18 cellular contexts compared by ENCODE assay signal in genomic region chr11:126502159-126502558, GRCh38.
A peak's percentile ranks its signal among the peaks of the same experiment; 100 is the strongest.
DNase-seq lines count a peak whose midpoint lies in the region; ATAC-seq, FAIRE-seq and TF ChIP-seq lines count a peak whose summit lies in the region.
"Had no signal": no experiment of that assay in that cellular context is flagged by ENCODE, and none has a peak within 500 bp of the region (broad histone marks: within the 10 kb centered on the region; RNA-seq: fewer than 3 reads in every experiment).

No MANE protein-coding gene starts in this region.

- H3K27ac ChIP-seq in BLaER1 = no peak overlapping the region; the same call in 1 of the 2 replicates
- H3K27ac ChIP-seq in IMR-90 (ENCODE audit: insufficient read depth, low read length) = no peak overlapping the region
- no peak overlapping the region for H3K27ac ChIP-seq in H1 (ENCODE audit: low read depth, low read length)
- no peak overlapping the region for H3K27ac ChIP-seq in neural progenitor cell
- H3K27ac ChIP-seq in psoas muscle = no peak overlapping the region
- H3K27ac ChIP-seq: HL-60 had no signal

- H3K27me3 ChIP-seq in BLaER1 (no peaks in the 10 kb centered on the region), IMR-90 (ENCODE audit: control insufficient read depth, insufficient read depth, low read length) (peaks cover 2% of the 10 kb centered on the region; the same call in 1 of the 2 replicates), H1 (replicated peaks in 1 of 4; ENCODE audit: control insufficient read depth in 3 of 4, extremely low read depth in 1 of 4, insufficient read depth in 3 of 4, low read length in 3 of 4) (no peaks in the 10 kb centered on the region), neural progenitor cell (no peaks in the 10 kb centered on the region), psoas muscle (ENCODE audit: insufficient read depth in 3 of 3, low read length in 2 of 3) (peaks cover 0 to 26% (median 11%) of the 10 kb centered on the region in 3 donors)

- peaks cover 9% of the 10 kb centered on the region for H3K9me3 ChIP-seq in BLaER1
- no peaks in the 10 kb centered on the region for H3K9me3 ChIP-seq in IMR-90 (ENCODE audit: control insufficient read depth, insufficient read depth, low read length)
- H3K9me3 ChIP-seq in H1 (ENCODE audit: insufficient read depth in 2 of 2, low read depth in 1 of 2, low read length in 1 of 2) = peaks cover 2 to 5% of the 10 kb centered on the region in 2 experiments; a peak in 1 of 4 replicates
- no peaks in the 10 kb centered on the region for H3K9me3 ChIP-seq in neural progenitor cell (ENCODE audit: low read depth)
- H3K9me3 ChIP-seq in psoas muscle = no peaks in the 10 kb centered on the region

- H2BK120ac ChIP-seq in IMR-90 (ENCODE audit: low read depth, low read length) = no peak overlapping the region
- H2BK120ac ChIP-seq in H1 (replicated peaks; ENCODE audit: low read depth, low read length) = no peak overlapping the region

- H3K4me3 Mint-ChIP-seq in neural progenitor cell = no peak overlapping the region
- H3K4me3 Mint-ChIP-seq in effector memory CD8-positive, alpha-beta T cell = no peak overlapping the region

- POLR2A ChIA-PET in IMR-90 (lab: Charles Lee; ENCODE audit: unreplicated experiment) (no interaction called here), H1 (lab: Charles Lee; ENCODE audit: partially characterized antibody) (interaction anchor here (0.6 kb wide), 1 partner anchor 28 kb away, joined by 3 read pairs; no protein-coding TSS in a partner anchor)

- intact Hi-C loops in IMR-90 (cut with micrococcal nuclease) = no loop called here
- intact Hi-C loops in psoas muscle (cut with DNase I) = no loop called here

- no peak overlapping the region for H3K14ac ChIP-seq in IMR-90 (replicated peaks; ENCODE audit: low read depth, low read length)
- H3K14ac ChIP-seq in H1 (ENCODE audit: insufficient read length) = no peak overlapping the region

- H3K23ac ChIP-seq in IMR-90 (ENCODE audit: low read depth, low read length) (no peak overlapping the region), H1 (ENCODE audit: insufficient read length) (no peak overlapping the region)

- no peak overlapping the region for H3K27ac Mint-ChIP-seq in neural progenitor cell
- H3K27ac Mint-ChIP-seq in effector memory CD8-positive, alpha-beta T cell = no peak overlapping the region

- H4K5ac ChIP-seq in IMR-90 (ENCODE audit: low read depth, low read length) (no peak overlapping the region), H1 (ENCODE audit: insufficient read length, low read depth, low read length) (no peak overlapping the region)

- H3K36me3 ChIP-seq in BLaER1 (no peaks in the 10 kb centered on the region), IMR-90 (ENCODE audit: control insufficient read depth, insufficient read depth, low read length) (no peaks in the 10 kb centered on the region), H1 (ENCODE audit: control insufficient read depth in 2 of 4, insufficient read depth in 4 of 4, low read length in 3 of 4) (no peaks in the 10 kb centered on the region), neural progenitor cell (no peaks in the 10 kb centered on the region), psoas muscle (ENCODE audit: insufficient read depth in 1 of 2, low read depth in 1 of 2) (no peaks in the 10 kb centered on the region)

- peak overlapping the region; percentile 94; the same call in 1 of the 2 replicates for H2BK12ac ChIP-seq in H1 (ENCODE audit: low read depth, low read length)

- TF ChIP-seq RAD21 in IMR-90 (IDR thresholded peaks at IDR 0.05; ENCODE audit: low read length) = no peak
- no peak for TF ChIP-seq RAD21 in H1 (IDR thresholded peaks at IDR 0.05 in 1 of 2, conservative IDR thresholded peaks at IDR 0.05 in 1 of 2; ENCODE audit: low read depth in 2 of 2, low read length in 2 of 2)

- H3K79me2 ChIP-seq in H1 (ENCODE audit: control insufficient read depth in 1 of 2, insufficient read depth in 2 of 2, low read length in 2 of 2) (no peaks in the 10 kb centered on the region), neural progenitor cell (ENCODE audit: low read depth) (no peaks in the 10 kb centered on the region)

- H3K79me1 ChIP-seq in IMR-90 (ENCODE audit: low read depth in 1 of 2, low read length in 2 of 2) = no peaks in the 10 kb centered on the region
- 0 out of 2 replicates have a peak, but pooled peaks cover 3% of the 10 kb centered on the region for H3K79me1 ChIP-seq in H1 (ENCODE audit: low read depth, low read length)

- TF ChIP-seq CTCF in IMR-90 (conservative IDR thresholded peaks at IDR 0.05; ENCODE audit: low read depth, low read length) (no peak), H1 (IDR thresholded peaks at IDR 0.05; ENCODE audit: control extremely low read depth in 1 of 3, insufficient read depth in 1 of 3, low read depth in 1 of 3, low read length in 3 of 3) (no peak), neural progenitor cell (IDR thresholded peaks at IDR 0.05) (no peak), psoas muscle (IDR thresholded peaks at IDR 0.05) (no peak)

- no peak for TF ChIP-seq EP300 in H1 (IDR thresholded peaks at IDR 0.05; ENCODE audit: borderline replicate concordance in 1 of 2, low read depth in 2 of 2, low read length in 2 of 2)

- TF ChIP-seq POLR2A in IMR-90 (IDR thresholded peaks at IDR 0.05; ENCODE audit: low read depth, low read length) = no peak
- no peak for TF ChIP-seq POLR2A in H1 (IDR thresholded peaks at IDR 0.05; ENCODE audit: control extremely low read depth in 1 of 2, low read depth in 2 of 2, low read length in 2 of 2)

- no peak overlapping the region for H2BK5ac ChIP-seq in IMR-90 (ENCODE audit: low read depth, low read length, poor library complexity, severe bottlenecking)
- peak overlapping the region; percentile 28; the same call in 1 of the 2 replicates for H2BK5ac ChIP-seq in H1 (ENCODE audit: low read depth, low read length)

- H2BK20ac ChIP-seq in IMR-90 (ENCODE audit: low read depth, low read length) = no peak overlapping the region
- no peak overlapping the region for H2BK20ac ChIP-seq in H1 (ENCODE audit: low read length)

- H2AK5ac ChIP-seq in IMR-90 (ENCODE audit: low read depth, low read length) = peak overlapping the region; percentile 24; the same call in 1 of the 2 replicates
- H2AK5ac ChIP-seq in H1 (ENCODE audit: low read depth, low read length) = no peak overlapping the region

- ATAC-seq in IMR-90 (ENCODE audit: low read depth) = no peak
- ATAC-seq in effector memory CD8-positive, alpha-beta T cell (replicated peaks) = no peak
- ATAC-seq in GM21786 (IDR thresholded peaks at IDR 0.05; ENCODE audit: unreplicated experiment) = no peak
- ATAC-seq in psoas muscle = no peak
- ATAC-seq in GM19397 (IDR thresholded peaks at IDR 0.05; ENCODE audit: unreplicated experiment) = no peak
- ATAC-seq: PC-3 had no signal

- no peak overlapping the region for H2AK9ac ChIP-seq in IMR-90 (replicated peaks; ENCODE audit: low read depth, low read length, poor library complexity)

- no peak for FAIRE-seq in H1 (lab: Jason Lieb, UNC)
- FAIRE-seq: H54 had no signal

- no peak overlapping the region for H3K4me3 ChIP-seq in BLaER1
- no peak overlapping the region for H3K4me3 ChIP-seq in IMR-90 (ENCODE audit: insufficient read depth, low read depth, low read length)
- no peak overlapping the region for H3K4me3 ChIP-seq in H1 (ENCODE audit: extremely low read depth in 1 of 4, insufficient read depth in 2 of 4, low read depth in 3 of 4, low read length in 4 of 4)
- H3K4me3 ChIP-seq in neural progenitor cell = no peak overlapping the region
- H3K4me3 ChIP-seq in psoas muscle = no peak overlapping the region

- H3K4me2 ChIP-seq in BLaER1 (0 out of 2 replicates have a peak overlapping the region, but pooled peaks have one; percentile 63), IMR-90 (ENCODE audit: low read depth, low read length) (no peak overlapping the region), H1 (ENCODE audit: insufficient read depth in 1 of 2, low read depth in 2 of 2, low read length in 2 of 2) (no peak overlapping the region), neural progenitor cell (peak overlapping the region; percentile 11)

- dilution Hi-C loops in IMR-90 (cut with HindIII; ENCODE audit: low sequenced_read_pairs, unreplicated experiment) = no loop called here

- H3K9me1 ChIP-seq in IMR-90 (ENCODE audit: insufficient read depth, low read length) = 0 out of 2 replicates have a peak, but pooled peaks cover 2% of the 10 kb centered on the region

- H3K4ac ChIP-seq in IMR-90 (ENCODE audit: low read depth, low read length) (no peak overlapping the region), H1 (replicated peaks; ENCODE audit: insufficient read length, low read depth, low read length) (peak overlapping the region; percentile 3)

- no peaks in the 10 kb centered on the region for H3K23me2 ChIP-seq in H1 (ENCODE audit: low read depth, low read length)

- H2AFZ ChIP-seq in IMR-90 (replicated peaks; ENCODE audit: low read length, poor library complexity) = no peak overlapping the region
- H2AFZ ChIP-seq in H1 (ENCODE audit: low read length) = no peak overlapping the region
- H2AFZ ChIP-seq in neural progenitor cell (replicated peaks) = peak overlapping the region; percentile 1

- CTCF ChIA-PET in IMR-90 (lab: Yijun Ruan, JAX) (no interaction called here), H1 (lab: Charles Lee; ENCODE audit: partially characterized antibody) (interaction anchor here (0.6 to 3.5 kb wide), 6 partner anchors 13 to 105 kb away, joined by 3 to 14 read pairs (median 6); no protein-coding TSS in a partner anchor)

- H3K56ac ChIP-seq in IMR-90 (ENCODE audit: extremely low read depth, insufficient read depth, low read length) (no peak overlapping the region), H1 (replicated peaks; ENCODE audit: insufficient read length, low read depth, low read length) (no peak overlapping the region)

- no peaks in the 10 kb centered on the region for H3K36me3 Mint-ChIP-seq in neural progenitor cell
- no peaks in the 10 kb centered on the region for H3K36me3 Mint-ChIP-seq in effector memory CD8-positive, alpha-beta T cell (ENCODE audit: insufficient read depth)

- in situ Hi-C loops in IMR-90 (cut with MboI; ENCODE audit: low sequenced_read_pairs) = no loop called here

- no peak overlapping the region for H3K18ac ChIP-seq in IMR-90 (ENCODE audit: low read depth, low read length)
- H3K18ac ChIP-seq in H1 (ENCODE audit: extremely low read depth, low read length) = 0 out of 2 replicates have a peak overlapping the region, but pooled peaks have one; percentile 72

- H4K8ac ChIP-seq in IMR-90 (ENCODE audit: low read depth in 2 of 2, low read length in 2 of 2) = no peak overlapping the region
- no peak overlapping the region for H4K8ac ChIP-seq in H1 (ENCODE audit: extremely low read depth, insufficient read depth, low read length)

- H3F3A ChIP-seq in neural progenitor cell (ENCODE audit: low read depth) = no peaks in the 10 kb centered on the region

- H3K4me1 Mint-ChIP-seq in neural progenitor cell = peaks cover 33% of the 10 kb centered on the region
- H3K4me1 Mint-ChIP-seq in effector memory CD8-positive, alpha-beta T cell (ENCODE audit: low read depth in 2 of 2) = peaks cover 4% of the 10 kb centered on the region in 2 donors

- WGBS in IMR-90 (ENCODE audit: extremely low coverage in 2 of 2, insufficient read length in 1 of 2), 2 experiments = no CpG with 5 or more reads among the region's 2 CpGs
- 60% methylated on average over 2 of the region's 2 CpGs; no CpG with 5 or more reads in 1 of the 2 experiments for WGBS in H1 (ENCODE audit: extremely low coverage in 1 of 2, insufficient coverage in 1 of 2, insufficient read length in 1 of 2, insufficient replicate concordance in 2 of 2, low coverage in 1 of 2, low lambda C conversion rate in 2 of 2, missing lambda C conversion rate in 1 of 2), 2 experiments
- WGBS in psoas muscle, 3 donors = 29 to 37% (median 31%) methylated on average over 2 of the region's 2 CpGs

- H3K9ac ChIP-seq in BLaER1 (no peak overlapping the region), IMR-90 (ENCODE audit: low read depth, low read length) (no peak overlapping the region), H1 (replicated peaks in 1 of 4; ENCODE audit: extremely low read depth in 1 of 4, low read depth in 3 of 4, low read length in 3 of 4) (no peak overlapping the region), neural progenitor cell (no peak overlapping the region)

- H3K9me3 Mint-ChIP-seq in neural progenitor cell = peaks cover 16% of the 10 kb centered on the region
- peaks cover 2 to 6% of the 10 kb centered on the region in 2 donors for H3K9me3 Mint-ChIP-seq in effector memory CD8-positive, alpha-beta T cell

- BruUV-seq in IMR-90 (replicated peaks; lab: Mats Ljungman, UMichigan) = no TSS peak

- no peak overlapping the region for H2BK15ac ChIP-seq in IMR-90 (ENCODE audit: low read depth, low read length)
- peak overlapping the region; percentile 89; the same call in 1 of the 2 replicates for H2BK15ac ChIP-seq in H1 (ENCODE audit: low read length)

- H3K27me3 Mint-ChIP-seq in neural progenitor cell (ENCODE audit: insufficient read depth, low read depth) = peaks cover 3% of the 10 kb centered on the region
- H3K27me3 Mint-ChIP-seq in effector memory CD8-positive, alpha-beta T cell = peaks cover 54 to 73% of the 10 kb centered on the region in 2 donors

- DNase-seq in IMR-90 = no peak
- DNase-seq in H1 (ENCODE audit: low read depth in 1 of 2, low spot score in 2 of 2) = no peak
- DNase-seq in neural progenitor cell (ENCODE audit: low spot score) = no peak
- DNase-seq in effector memory CD8-positive, alpha-beta T cell = no peak
- DNase-seq in psoas muscle = no peak
- DNase-seq: ACHN, GDM1, NCI-H1417 treated with DMSO at 0.1 percent for 48 hours, NCI-H1930, NCI-H526, PC-3, RPMI8226, SIG-M5 had no signal

- H3K4me1 ChIP-seq in BLaER1 (peaks cover 25% of the 10 kb centered on the region), IMR-90 (ENCODE audit: control insufficient read depth, insufficient read depth, low read length) (no peaks in the 10 kb centered on the region), H1 (replicated peaks in 1 of 4; ENCODE audit: control insufficient read depth in 3 of 4, insufficient read depth in 4 of 4, low read length in 3 of 4) (peaks cover 2 to 22% (median 6%) of the 10 kb centered on the region in 4 experiments), neural progenitor cell (peaks cover 32% of the 10 kb centered on the region), psoas muscle (no peaks in the 10 kb centered on the region)

- H4K91ac ChIP-seq in IMR-90 (ENCODE audit: insufficient read depth, low read depth, low read length) (no peak overlapping the region), H1 (replicated peaks; ENCODE audit: insufficient read length, low read length) (peak overlapping the region; percentile 1)

- no peaks in the 10 kb centered on the region for H4K20me1 ChIP-seq in BLaER1
- no peaks in the 10 kb centered on the region for H4K20me1 ChIP-seq in IMR-90 (ENCODE audit: insufficient read depth, low read length)
- no peaks in the 10 kb centered on the region for H4K20me1 ChIP-seq in H1 (replicated peaks in 1 of 2; ENCODE audit: control insufficient read depth in 1 of 2, insufficient read depth in 2 of 2, low read length in 2 of 2)
- H4K20me1 ChIP-seq in neural progenitor cell (ENCODE audit: low read depth) = no peaks in the 10 kb centered on the region

Comparison
In these comparisons a context has a peak if more than half of its experiments do, and no peak if none do; other contexts are left out.
1. H3K4me2 ChIP-seq: peak in BLaER1 (single experiment) and neural progenitor cell (single experiment); none in IMR-90 (single experiment) and H1 (0 of 2).